Comparison of ENCODE assay signal across 1 cellular context in genomic region chr3:195162033-195162669, GRCh38.
TF ChIP-seq lines count a peak whose summit lies in the region.

No MANE protein-coding gene starts in this region.

TF ChIP-seq in HepG2, 621 proteins besides CTCF, POLR2A, EP300 and RAD21 (continued from another document and continues in another):
- TF ChIP-seq FOXC1 (CRISPR knock-in tag; IDR thresholded peaks at IDR 0.05; ENCODE audit: borderline replicate concordance) (peak; percentile 44; the same call in 1 of the 2 replicates), HOXA5 (CRISPR knock-in tag; IDR thresholded peaks at IDR 0.05) (peak; percentile 95), ARID2 (CRISPR knock-in tag; IDR thresholded peaks at IDR 0.05; ENCODE audit: borderline replicate concordance) (0 out of 2 replicates have a peak, but pooled peaks have one; percentile 53), ZNF556 (CRISPR knock-in tag; IDR thresholded peaks at IDR 0.05; ENCODE audit: borderline replicate concordance) (no peak; the same call in 1 of the 2 replicates), ZNF441 (CRISPR knock-in tag; IDR thresholded peaks at IDR 0.05; ENCODE audit: borderline replicate concordance) (peak; percentile 74; the same call in 1 of the 2 replicates), ZBTB10 (CRISPR knock-in tag; IDR thresholded peaks at IDR 0.05; ENCODE audit: borderline replicate concordance) (peak; percentile 35; the same call in 1 of the 2 replicates), RELA (CRISPR knock-in tag; IDR thresholded peaks at IDR 0.05) (no peak), ZNF292 (CRISPR knock-in tag; IDR thresholded peaks at IDR 0.05; ENCODE audit: borderline replicate concordance, low read depth) (peak; percentile 86; the same call in 1 of the 2 replicates), TFE3 (CRISPR knock-in tag; IDR thresholded peaks at IDR 0.05) (peak; percentile 81; the same call in 1 of the 2 replicates), ZNF180 (CRISPR knock-in tag; IDR thresholded peaks at IDR 0.05; ENCODE audit: borderline replicate concordance, low read depth) (no peak), ZNF335 (CRISPR knock-in tag; IDR thresholded peaks at IDR 0.05) (peak; percentile 83), PRDM10 (CRISPR knock-in tag; IDR thresholded peaks at IDR 0.05; ENCODE audit: low read depth) (0 out of 2 replicates have a peak, but pooled peaks have one; percentile 43), ZNF225 (CRISPR knock-in tag; IDR thresholded peaks at IDR 0.05) (peak; percentile 58; the same call in 1 of the 2 replicates), ZNF484 (CRISPR knock-in tag; IDR thresholded peaks at IDR 0.05; ENCODE audit: borderline replicate concordance, low read depth) (no peak), KLF11 (CRISPR knock-in tag; IDR thresholded peaks at IDR 0.05) (no peak), TARDBP (CRISPR knock-in tag; IDR thresholded peaks at IDR 0.05) (peak; percentile 91; the same call in 1 of the 2 replicates), ZNF256 (CRISPR knock-in tag; conservative IDR thresholded peaks at IDR 0.05) (no peak), ELF3 (CRISPR knock-in tag; IDR thresholded peaks at IDR 0.05) (peak; percentile 99), ZNF615 (CRISPR knock-in tag; IDR thresholded peaks at IDR 0.05; ENCODE audit: borderline replicate concordance) (no peak), SYNCRIP (IDR thresholded peaks at IDR 0.05; ENCODE audit: insufficient read depth, low read depth, low read length) (no peak), GATA4 (IDR thresholded peaks at IDR 0.05; ENCODE audit: borderline replicate concordance, low read depth) (peak; percentile 91), PHF20 (CRISPR knock-in tag; IDR thresholded peaks at IDR 0.05) (peak; percentile 59; the same call in 1 of the 2 replicates), HNF1B (CRISPR knock-in tag; IDR thresholded peaks at IDR 0.05) (peak; percentile 90), MTERF4 (CRISPR knock-in tag; IDR thresholded peaks at IDR 0.05) (no peak), ZNF557 (CRISPR knock-in tag; IDR thresholded peaks at IDR 0.05) (peak; percentile 40; the same call in 1 of the 2 replicates), DRAP1 (CRISPR knock-in tag; IDR thresholded peaks at IDR 0.05) (peak; percentile 86), YEATS4 (CRISPR knock-in tag; IDR thresholded peaks at IDR 0.05; ENCODE audit: borderline replicate concordance) (peak; percentile 60; the same call in 1 of the 2 replicates), ZBTB7B (CRISPR knock-in tag; IDR thresholded peaks at IDR 0.05) (peak; percentile 81; the same call in 1 of the 2 replicates), ZNF670 (CRISPR knock-in tag; IDR thresholded peaks at IDR 0.05; ENCODE audit: borderline replicate concordance) (peak; percentile 72), MLXIP (CRISPR knock-in tag; IDR thresholded peaks at IDR 0.05; ENCODE audit: borderline replicate concordance) (no peak), SMYD3 (CRISPR knock-in tag; IDR thresholded peaks at IDR 0.05) (0 out of 2 replicates have a peak, but pooled peaks have one; percentile 33), AHR (CRISPR knock-in tag; IDR thresholded peaks at IDR 0.05) (peak; percentile 57; the same call in 1 of the 2 replicates), HNRNPL (IDR thresholded peaks at IDR 0.05; ENCODE audit: low read depth, low read length) (peak; percentile 91), ZC3H13 (CRISPR knock-in tag; IDR thresholded peaks at IDR 0.05) (peak; percentile 68; the same call in 1 of the 2 replicates), BORCS8-MEF2B (CRISPR knock-in tag; IDR thresholded peaks at IDR 0.05) (0 out of 2 replicates have a peak, but pooled peaks have one; percentile 43), ZNF230 (CRISPR knock-in tag; IDR thresholded peaks at IDR 0.05) (0 out of 2 replicates have a peak, but pooled peaks have one; percentile 38), SP5 (CRISPR knock-in tag; IDR thresholded peaks at IDR 0.05; ENCODE audit: borderline replicate concordance, low read depth) (peak; percentile 90), CREM (IDR thresholded peaks at IDR 0.05) (peak; percentile 69), CREM (CRISPR knock-in tag; IDR thresholded peaks at IDR 0.05) (no peak), ELF4 (CRISPR knock-in tag; IDR thresholded peaks at IDR 0.05; ENCODE audit: borderline replicate concordance) (peak; percentile 67; the same call in 1 of the 2 replicates), BRCA1 (CRISPR knock-in tag; IDR thresholded peaks at IDR 0.05) (peak; percentile 58; the same call in 1 of the 2 replicates), HOXA7 (CRISPR knock-in tag; IDR thresholded peaks at IDR 0.05) (no peak), HINFP (CRISPR knock-in tag; IDR thresholded peaks at IDR 0.05; ENCODE audit: low read depth) (0 out of 2 replicates have a peak, but pooled peaks have one; percentile 28)
